Comparison of ENCODE assay signal across 16 cellular contexts in the genomic region with DNA sequence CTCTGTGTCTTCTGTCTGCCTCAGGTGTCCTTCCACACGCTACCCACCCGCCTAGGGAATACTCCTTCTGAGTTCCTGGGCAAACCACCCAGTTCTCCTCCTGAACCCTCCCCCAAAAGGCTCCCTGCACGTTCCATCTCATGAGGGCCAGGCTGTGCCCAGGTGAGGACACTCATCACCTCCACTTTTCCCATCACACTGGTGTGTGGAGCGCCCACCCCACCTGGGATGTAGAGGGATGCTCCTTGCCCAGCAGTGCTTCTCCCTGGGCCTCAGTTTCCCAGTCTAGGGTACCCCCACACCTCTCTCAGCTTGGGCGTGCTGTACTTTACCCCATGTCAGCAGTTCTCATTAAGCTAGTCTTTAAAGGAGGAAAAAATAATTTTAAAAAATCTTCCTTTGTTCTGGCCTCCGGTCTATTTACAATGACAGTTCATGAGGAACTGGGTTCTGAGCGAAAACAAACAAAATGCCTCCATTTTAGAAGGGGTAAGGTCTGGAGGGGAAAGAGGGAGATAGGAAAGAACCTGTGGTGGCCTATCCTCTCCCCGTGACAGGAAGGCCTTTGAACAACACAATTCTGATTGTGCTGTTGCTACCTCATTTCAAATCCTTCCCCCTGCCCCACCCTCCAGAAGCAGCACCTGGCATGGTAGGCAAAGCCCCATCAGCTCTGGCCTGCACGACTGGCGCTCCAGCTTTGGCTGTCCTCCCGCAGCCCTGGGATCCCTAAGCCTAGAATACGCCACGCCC. TPM values are rescaled to one million over a fixed set of nuclear protein-coding genes. Genes with fewer than 3 reads are reported as not detected.
DNase-seq lines count a peak whose midpoint lies in the region; ATAC-seq, FAIRE-seq and TF ChIP-seq lines count a peak whose summit lies in the region.
"Had no signal": no experiment of that assay in that cellular context is flagged by ENCODE, and none has a peak within 500 bp of the region (broad histone marks: within the 10 kb centered on the region; RNA-seq: fewer than 3 reads in every experiment).

No MANE protein-coding gene starts in this region.

- DNase-seq in A549 (ENCODE audit: low read depth in 1 of 2, low spot score in 1 of 2) (no peak), DND-41 (no peak), NCI-H2196 (lab: John Stamatoyannopoulos, UW; ENCODE audit: unreplicated experiment) (peak; percentile 91), WERI-Rb-1 (peak; percentile 61), GDM1 (lab: John Stamatoyannopoulos, UW) (no peak), HAP-1 (ENCODE audit: low spot score in 2 of 2) (no peak), SKM-1 (lab: John Stamatoyannopoulos, UW; ENCODE audit: unreplicated experiment) (no peak)
- DNase-seq: activated naive CD4-positive, alpha-beta T cell treated with Interleukin-2 at 50 U/mL for 16 hours; body of pancreas; dermis blood vessel endothelial cell; NCI-H524 treated with DMSO at 0.1 percent for 48 hours had no signal

- H3K79me2 ChIP-seq in DND-41 (ENCODE audit: insufficient read depth, low read length), result no peaks in the 10 kb centered on the region

- no peak for TF ChIP-seq POLR2A in A549 (IDR thresholded peaks at IDR 0.05; ENCODE audit: low read length)

- no peak overlapping the region for H3K9ac ChIP-seq in DND-41 (ENCODE audit: low read depth, low read length)

- in situ Hi-C loops in HAP-1 (cut with MboI; ENCODE audit: low sequenced_read_pairs), result no loop called here

- peaks cover 17% of the 10 kb centered on the region; the same call in 2 of the 3 replicates for H3K4me1 ChIP-seq in A549
- peaks cover 57% of the 10 kb centered on the region for H3K4me1 ChIP-seq in DND-41 (ENCODE audit: insufficient read depth, low read length)
- H3K4me1 ChIP-seq in HAP-1, result no peaks in the 10 kb centered on the region
- H3K4me1 ChIP-seq: body of pancreas, right atrium auricular region had no signal

- H3K36me3 ChIP-seq in DND-41 (ENCODE audit: insufficient read depth, low read length) (no peaks in the 10 kb centered on the region), WERI-Rb-1 (no peaks in the 10 kb centered on the region), HAP-1 (replicated peaks) (no peaks in the 10 kb centered on the region)
- H3K36me3 ChIP-seq: esophagus muscularis mucosa, right atrium auricular region had no signal

- 79% methylated on average over 13 of the region's 13 CpGs for WGBS in A549 (ENCODE audit: missing lambda C conversion rate)

- no peaks in the 10 kb centered on the region for H4K20me1 ChIP-seq in DND-41 (ENCODE audit: insufficient read depth, low read length)

- no peak for TF ChIP-seq RAD21 in A549 (conservative IDR thresholded peaks at IDR 0.05 in 1 of 2, IDR thresholded peaks at IDR 0.05 in 1 of 2)

- CTCF ChIA-PET in A549 (lab: Yijun Ruan, JAX), result interaction anchor here (0.7 to 27.5 kb wide), 24 partner anchors 8 to 537 kb away, joined by 3 to 396 read pairs (median 6); a partner anchor contains a TSS

- H3K9me3 ChIP-seq in A549 (no peaks in the 10 kb centered on the region), DND-41 (ENCODE audit: insufficient read depth, low read length, severe bottlenecking) (no peaks in the 10 kb centered on the region), WERI-Rb-1 (ENCODE audit: severe bottlenecking) (no peaks in the 10 kb centered on the region), HAP-1 (no peaks in the 10 kb centered on the region)
- H3K9me3 ChIP-seq: body of pancreas, esophagus muscularis mucosa, right atrium auricular region had no signal

- POLR2A ChIA-PET in A549 (lab: Yijun Ruan, JAX), result no interaction called here

- TF ChIP-seq EP300 in A549 (IDR thresholded peaks at IDR 0.05), result no peak

- H3K27ac ChIP-seq in A549 (peak overlapping the region in 1 of 2 experiments; percentile 9; a peak in 2 of 6 replicates), DND-41 (ENCODE audit: low read length) (peak overlapping the region; percentile 98), WERI-Rb-1 (no peak overlapping the region)
- H3K27ac ChIP-seq: body of pancreas, esophagus muscularis mucosa, right atrium auricular region had no signal

- H3K27me3 ChIP-seq in DND-41 (ENCODE audit: insufficient read depth, low read length, poor library complexity) (no peaks in the 10 kb centered on the region), WERI-Rb-1 (ENCODE audit: insufficient read depth, low read depth, severe bottlenecking) (no peaks in the 10 kb centered on the region), HAP-1 (ENCODE audit: low read depth) (no peaks in the 10 kb centered on the region)
- H3K27me3 ChIP-seq: body of pancreas, esophagus muscularis mucosa, right atrium auricular region had no signal

- H2AFZ ChIP-seq in DND-41 (ENCODE audit: low read depth, low read length), result no peak overlapping the region

- no peak overlapping the region for H3K4me2 ChIP-seq in A549
- no peak overlapping the region for H3K4me2 ChIP-seq in DND-41 (ENCODE audit: insufficient read depth, low read length)

- H3K4me3 ChIP-seq in A549 (no peak overlapping the region), DND-41 (ENCODE audit: low read depth in 1 of 2, low read length in 2 of 2) (no peak overlapping the region), WERI-Rb-1 (ENCODE audit: low read depth, low read length) (no peak overlapping the region), HAP-1 (no peak overlapping the region)
- H3K4me3 ChIP-seq: body of pancreas, esophagus muscularis mucosa, right atrium auricular region had no signal

- no peak for FAIRE-seq in A549 (lab: Jason Lieb, UNC)
- FAIRE-seq: GM18507, islet of Langerhans had no signal

- TF ChIP-seq CTCF in A549 (IDR thresholded peaks at IDR 0.05) (no peak), DND-41 (IDR thresholded peaks at IDR 0.05; ENCODE audit: borderline replicate concordance, extremely low read depth, low read length, poor library complexity, severe bottlenecking) (no peak), WERI-Rb-1 (IDR thresholded peaks at IDR 0.05; ENCODE audit: low read depth, low read length) (no peak)

- no peak for ATAC-seq in A549
- no peak for ATAC-seq in DND-41 (ENCODE audit: insufficient read depth, low read depth)
- ATAC-seq in HG03280 (IDR thresholded peaks at IDR 0.05; ENCODE audit: unreplicated experiment), result no peak
- ATAC-seq: body of pancreas had no signal

TF ChIP-seq in A549, 52 proteins besides CTCF, POLR2A, EP300 and RAD21:
- peak; percentile 45 for TF ChIP-seq MAFK (IDR thresholded peaks at IDR 0.05; ENCODE audit: partially characterized antibody)
- TF ChIP-seq TP53 (CRISPR knock-in tag; IDR thresholded peaks at IDR 0.05), result no peak

RNA-seq across cellular contexts. Expression of a gene that starts 1.7 kb away (rescaled TPM):
- polyA plus RNA-seq in A549 (2011; rRNA removed) (0.01 TPM in 1 of 2 replicates, not detected in the other), A549 (2017; fragmentation: RNase III; extraction: RNeasy Plus Mini Kit Qiagen cat#74134 plus additional on column Dnase treatment) (not detected in 3 replicates)
- not detected in 2 replicates for polyA plus RNA-seq in A549 (2012; cell fraction: cytosol; rRNA removed)
- polyA plus RNA-seq in A549 (2012; cell fraction: nucleus; rRNA removed), result 0.02 TPM in 1 of 2 replicates, not detected in the other
- polyA minus RNA-seq in A549 (2011; rRNA and poly(A)+ RNA removed), result 0.05 and 0.08 TPM in 2 replicates

Comparison
In these comparisons a context has a peak if more than half of its experiments do, and no peak if none do; other contexts are left out.
1. DNase-seq: peak in NCI-H2196 (single experiment) and WERI-Rb-1 (single experiment); none in A549 (0 of 2), DND-41 (single experiment), GDM1 (single experiment), HAP-1 (0 of 2) and SKM-1 (single experiment).